9 cellular contexts compared by ENCODE assay signal in the genomic region with DNA sequence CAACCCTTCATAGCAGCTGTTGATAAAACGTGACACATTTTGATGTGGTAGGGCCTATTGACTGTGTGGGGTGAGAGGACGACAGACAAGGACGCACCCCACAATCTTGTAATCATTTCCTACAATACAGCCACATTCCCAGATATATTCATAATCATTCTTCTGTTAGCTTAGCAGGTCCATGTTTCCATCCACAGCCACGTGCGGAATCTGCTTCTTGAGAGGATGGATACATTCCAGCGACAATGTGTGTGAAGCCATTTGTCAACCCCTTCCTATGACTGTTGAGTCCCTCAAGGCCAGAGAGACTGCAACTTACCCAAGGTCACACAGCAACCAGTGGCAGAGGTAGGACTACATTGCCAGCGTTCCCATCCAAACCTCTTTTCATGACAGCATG.
"Had no signal": no experiment of that assay in that cellular context is flagged by ENCODE, and none has a peak within 500 bp of the region (broad histone marks: within the 10 kb centered on the region; RNA-seq: fewer than 3 reads in every experiment).

No MANE protein-coding gene starts in this region.

- H3K9ac ChIP-seq: KMS-11 had no signal

- H3K4me3 Mint-ChIP-seq: GM23338, H9 had no signal

- H3K9me3 Mint-ChIP-seq: GM23338, H9 had no signal

- DNase-seq: H9, HCEC 1CT, IMR-90, KBM-7 had no signal

- FAIRE-seq: H1, H54 had no signal

- H3K4me2 ChIP-seq: GM23338, KMS-11 had no signal

- ATAC-seq: GM23338 had no signal

- H3K27ac Mint-ChIP-seq: GM23338, H9 had no signal

- H3K4me3 ChIP-seq: GM23338 had no signal

- H3K27ac ChIP-seq: HL-60, KMS-11 had no signal

- H2AFZ ChIP-seq: GM23338 had no signal

- H3K4me1 Mint-ChIP-seq: GM23338, H9 had no signal
